Comparison of ENCODE assay signal across 33 cellular contexts in the genomic region with DNA sequence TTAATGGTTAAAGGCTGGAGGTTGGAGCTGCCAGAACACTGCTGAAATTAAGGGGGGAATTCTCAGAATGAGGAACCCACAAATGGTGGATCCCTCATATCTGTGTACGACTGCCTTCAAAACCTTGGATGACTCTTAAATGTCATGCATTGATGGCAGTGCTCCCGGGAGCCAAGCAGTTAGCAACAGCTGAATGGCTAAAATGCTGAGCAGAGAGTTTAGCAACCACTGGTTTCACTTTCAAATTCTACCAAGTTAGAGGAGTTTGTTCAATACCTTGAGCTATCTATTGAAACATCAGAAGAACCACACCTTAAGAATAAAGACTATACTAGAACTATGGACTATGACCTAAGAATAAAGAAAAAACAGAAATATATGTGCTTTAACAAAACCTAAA.
"Had no signal": no experiment of that assay in that cellular context is flagged by ENCODE, and none has a peak within 500 bp of the region (broad histone marks: within the 10 kb centered on the region; RNA-seq: fewer than 3 reads in every experiment).

No MANE protein-coding gene starts in this region.

- H3K27ac Mint-ChIP-seq: activated CD4-positive, alpha-beta T cell treated with anti-CD3 and anti-CD28 coated beads for 36 hours; activated CD4-positive, alpha-beta T cell treated with anti-CD3 and anti-CD28 coated beads, Interleukin-2, amount 10 ng/mL, durations not matched to agents 7 days and 5 days; activated naive CD4-positive, alpha-beta T cell treated with anti-CD3 and anti-CD28 coated beads for 36 hours; activated naive CD8-positive, alpha-beta T cell; activated naive CD8-positive, alpha-beta T cell treated with anti-CD3 and anti-CD28 coated beads, Interleukin-2, amount 50 U/mL, for 24 hours; activated T-helper 1 cell treated with anti-CD3 and anti-CD28 coated beads, Interleukin-12 subunit alpha, Interleukin-12 subunit beta, Interleukin-2, Interleukin-4 antibody, amounts not matched to agents 30 ng/mL and 10 ng/mL and 1 ng/mL, durations not matched to agents 14 hours and 24 hours and 36 hours; brain; IgD-negative memory B cell; T-helper 1 cell treated with Interleukin-12 subunit alpha and Interleukin-12 subunit beta and Interleukin-4 antibody, amounts not matched to agents 30 μg/mL and 1 μg/mL, for 36 hours; T-helper 2 cell treated with Interferon-gamma antibody and Interleukin-4, amounts not matched to agents 5 μg/mL and 100 μg/mL, for 36 hours; WTC11 had no signal

- H3K4me1 Mint-ChIP-seq: activated CD4-positive, alpha-beta T cell treated with anti-CD3 and anti-CD28 coated beads for 36 hours; activated naive CD8-positive, alpha-beta T cell treated with anti-CD3 and anti-CD28 coated beads, Interleukin-2, amount 50 U/mL, for 24 hours; brain; IgD-negative memory B cell; WTC11 had no signal

- DNase-seq: activated CD4-positive, alpha-beta T cell treated with anti-CD3 and anti-CD28 coated beads for 36 hours; activated CD4-positive, alpha-beta T cell treated with anti-CD3 and anti-CD28 coated beads, Interleukin-2, amount 10 ng/mL, durations not matched to agents 7 days and 5 days; activated CD4-positive, alpha-beta T cell treated with anti-CD3 and anti-CD28 coated beads, Interleukin-2, amount 50 U/mL, for 48 hours; activated CD8-positive, alpha-beta memory T cell treated with anti-CD3 and anti-CD28 coated beads, Interleukin-2, amount 50 U/mL, for 4 hours; activated gamma-delta T cell treated with Interleukin-2 at 50 U/mL for 16 hours; activated naive CD4-positive, alpha-beta T cell treated with anti-CD3 and anti-CD28 coated beads for 36 hours; activated naive CD8-positive, alpha-beta T cell treated with anti-CD3 and anti-CD28 coated beads, Interleukin-2, amount 50 U/mL, for 24 hours; activated T-cell treated with anti-CD3 and anti-CD28 coated beads for 4 hours; activated T-cell treated with anti-CD3 and anti-CD28 coated beads, Interleukin-2, amount 50 U/mL, for 4 hours; anterior cingulate cortex; central memory CD4-positive, alpha-beta T cell; NCI-H1092 treated with DMSO at 0.1 percent for 48 hours; NCI-H1417; NCI-H146; NCI-H187; NCI-H2029 treated with DMSO at 0.1 percent for 48 hours; NCI-H2107; NCI-H2171; NCI-H446; NCI-H510A treated with DMSO at 0.1 percent for 48 hours; NCI-H526 treated with DMSO at 0.1 percent for 48 hours; NCI-H774; PC-3; Peyer's patch had no signal

- ATAC-seq: activated CD4-positive, alpha-beta T cell treated with anti-CD3 and anti-CD28 coated beads for 36 hours; activated CD4-positive, CD25-positive, alpha-beta regulatory T cell treated with anti-CD3 and anti-CD28 coated beads, Interleukin-2, amount 50 U/mL, for 24 hours; activated naive CD8-positive, alpha-beta T cell treated with anti-CD3 and anti-CD28 coated beads, Interleukin-2, amount 50 U/mL, for 24 hours; activated T-cell treated with anti-CD3 and anti-CD28 coated beads, Interleukin-2, amount 50 U/mL, for 4 hours; PC-3; Right ventricle myocardium inferior; WTC11 had no signal

- H3K27me3 Mint-ChIP-seq: activated CD4-positive, alpha-beta T cell treated with anti-CD3 and anti-CD28 coated beads, Interleukin-2, amount 10 ng/mL, durations not matched to agents 7 days and 5 days; IgD-negative memory B cell had no signal

- H3K36me3 Mint-ChIP-seq: activated naive CD8-positive, alpha-beta T cell; brain; IgD-negative memory B cell had no signal

- H3K4me3 Mint-ChIP-seq: activated CD4-positive, alpha-beta T cell treated with anti-CD3 and anti-CD28 coated beads for 36 hours; activated CD4-positive, alpha-beta T cell treated with anti-CD3 and anti-CD28 coated beads, Interleukin-2, amount 10 ng/mL, durations not matched to agents 7 days and 5 days; activated naive CD4-positive, alpha-beta T cell treated with anti-CD3 and anti-CD28 coated beads for 36 hours; activated naive CD8-positive, alpha-beta T cell; activated naive CD8-positive, alpha-beta T cell treated with anti-CD3 and anti-CD28 coated beads, Interleukin-2, amount 50 U/mL, for 24 hours; activated T-cell treated with anti-CD3 and anti-CD28 coated beads, Interleukin-2, amount 50 U/mL, for 4 hours; activated T-helper 1 cell treated with anti-CD3 and anti-CD28 coated beads, Interleukin-12 subunit alpha, Interleukin-12 subunit beta, Interleukin-2, Interleukin-4 antibody, amounts not matched to agents 30 ng/mL and 10 ng/mL and 1 ng/mL, durations not matched to agents 14 hours and 24 hours and 36 hours; brain; T-helper 1 cell treated with Interleukin-12 subunit alpha and Interleukin-12 subunit beta and Interleukin-4 antibody, amounts not matched to agents 30 μg/mL and 1 μg/mL, for 36 hours; T-helper 2 cell treated with Interferon-gamma antibody and Interleukin-4, amounts not matched to agents 5 μg/mL and 100 μg/mL, for 36 hours; WTC11 had no signal
